ENCODE assay signal across 1 cellular context in the genomic region with DNA sequence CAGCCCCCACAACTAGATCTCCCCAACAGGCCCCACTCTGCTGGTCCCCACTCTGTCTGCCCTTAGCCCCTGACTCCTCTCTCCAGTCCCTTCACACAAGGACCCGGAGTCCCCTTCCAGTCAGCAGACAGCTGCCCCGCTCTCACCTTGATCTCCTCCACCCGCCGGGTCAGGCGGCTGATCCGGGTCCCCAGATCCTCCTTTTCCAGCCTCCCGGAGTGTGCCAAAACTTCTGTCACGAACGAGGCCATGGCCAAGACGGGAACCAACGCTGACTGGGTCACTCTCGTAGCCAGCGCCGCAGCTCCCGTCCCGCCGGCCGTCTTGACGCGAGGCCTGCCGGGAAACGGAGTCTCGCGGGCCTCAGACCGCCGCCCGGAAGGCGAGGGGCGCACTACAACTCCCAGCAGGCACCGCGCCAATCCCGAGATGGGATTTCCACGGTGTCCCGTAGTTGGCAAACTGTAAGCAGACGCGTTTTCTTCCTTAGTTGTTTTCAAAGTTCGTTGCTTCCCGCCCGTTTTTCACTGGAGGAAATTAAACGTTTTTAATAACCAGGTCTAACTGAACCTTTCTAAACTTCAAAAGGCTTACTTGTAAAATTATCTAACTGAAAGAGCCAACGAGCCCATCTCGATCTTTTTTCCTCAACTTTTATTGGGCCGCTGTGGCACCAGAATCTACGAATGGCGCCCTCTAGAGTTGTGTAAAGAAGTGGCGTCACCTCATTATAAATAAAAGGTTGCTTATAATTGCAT.
TF ChIP-seq lines count a peak whose summit lies in the region.

A gene with protein sequence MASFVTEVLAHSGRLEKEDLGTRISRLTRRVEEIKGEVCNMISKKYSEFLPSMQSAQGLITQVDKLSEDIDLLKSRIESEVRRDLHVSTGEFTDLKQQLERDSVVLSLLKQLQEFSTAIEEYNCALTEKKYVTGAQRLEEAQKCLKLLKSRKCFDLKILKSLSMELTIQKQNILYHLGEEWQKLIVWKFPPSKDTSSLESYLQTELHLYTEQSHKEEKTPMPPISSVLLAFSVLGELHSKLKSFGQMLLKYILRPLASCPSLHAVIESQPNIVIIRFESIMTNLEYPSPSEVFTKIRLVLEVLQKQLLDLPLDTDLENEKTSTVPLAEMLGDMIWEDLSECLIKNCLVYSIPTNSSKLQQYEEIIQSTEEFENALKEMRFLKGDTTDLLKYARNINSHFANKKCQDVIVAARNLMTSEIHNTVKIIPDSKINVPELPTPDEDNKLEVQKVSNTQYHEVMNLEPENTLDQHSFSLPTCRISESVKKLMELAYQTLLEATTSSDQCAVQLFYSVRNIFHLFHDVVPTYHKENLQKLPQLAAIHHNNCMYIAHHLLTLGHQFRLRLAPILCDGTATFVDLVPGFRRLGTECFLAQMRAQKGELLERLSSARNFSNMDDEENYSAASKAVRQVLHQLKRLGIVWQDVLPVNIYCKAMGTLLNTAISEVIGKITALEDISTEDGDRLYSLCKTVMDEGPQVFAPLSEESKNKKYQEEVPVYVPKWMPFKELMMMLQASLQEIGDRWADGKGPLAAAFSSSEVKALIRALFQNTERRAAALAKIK (minus strand): TSS at position 277 of the 758 bp plus-strand sequence. CDS start 26 bp downstream, at position 251.

TF ChIP-seq in K562, 482 proteins besides CTCF, POLR2A, EP300 and RAD21 (continued from another document and continues in another):
- TF ChIP-seq, protein P1, sequence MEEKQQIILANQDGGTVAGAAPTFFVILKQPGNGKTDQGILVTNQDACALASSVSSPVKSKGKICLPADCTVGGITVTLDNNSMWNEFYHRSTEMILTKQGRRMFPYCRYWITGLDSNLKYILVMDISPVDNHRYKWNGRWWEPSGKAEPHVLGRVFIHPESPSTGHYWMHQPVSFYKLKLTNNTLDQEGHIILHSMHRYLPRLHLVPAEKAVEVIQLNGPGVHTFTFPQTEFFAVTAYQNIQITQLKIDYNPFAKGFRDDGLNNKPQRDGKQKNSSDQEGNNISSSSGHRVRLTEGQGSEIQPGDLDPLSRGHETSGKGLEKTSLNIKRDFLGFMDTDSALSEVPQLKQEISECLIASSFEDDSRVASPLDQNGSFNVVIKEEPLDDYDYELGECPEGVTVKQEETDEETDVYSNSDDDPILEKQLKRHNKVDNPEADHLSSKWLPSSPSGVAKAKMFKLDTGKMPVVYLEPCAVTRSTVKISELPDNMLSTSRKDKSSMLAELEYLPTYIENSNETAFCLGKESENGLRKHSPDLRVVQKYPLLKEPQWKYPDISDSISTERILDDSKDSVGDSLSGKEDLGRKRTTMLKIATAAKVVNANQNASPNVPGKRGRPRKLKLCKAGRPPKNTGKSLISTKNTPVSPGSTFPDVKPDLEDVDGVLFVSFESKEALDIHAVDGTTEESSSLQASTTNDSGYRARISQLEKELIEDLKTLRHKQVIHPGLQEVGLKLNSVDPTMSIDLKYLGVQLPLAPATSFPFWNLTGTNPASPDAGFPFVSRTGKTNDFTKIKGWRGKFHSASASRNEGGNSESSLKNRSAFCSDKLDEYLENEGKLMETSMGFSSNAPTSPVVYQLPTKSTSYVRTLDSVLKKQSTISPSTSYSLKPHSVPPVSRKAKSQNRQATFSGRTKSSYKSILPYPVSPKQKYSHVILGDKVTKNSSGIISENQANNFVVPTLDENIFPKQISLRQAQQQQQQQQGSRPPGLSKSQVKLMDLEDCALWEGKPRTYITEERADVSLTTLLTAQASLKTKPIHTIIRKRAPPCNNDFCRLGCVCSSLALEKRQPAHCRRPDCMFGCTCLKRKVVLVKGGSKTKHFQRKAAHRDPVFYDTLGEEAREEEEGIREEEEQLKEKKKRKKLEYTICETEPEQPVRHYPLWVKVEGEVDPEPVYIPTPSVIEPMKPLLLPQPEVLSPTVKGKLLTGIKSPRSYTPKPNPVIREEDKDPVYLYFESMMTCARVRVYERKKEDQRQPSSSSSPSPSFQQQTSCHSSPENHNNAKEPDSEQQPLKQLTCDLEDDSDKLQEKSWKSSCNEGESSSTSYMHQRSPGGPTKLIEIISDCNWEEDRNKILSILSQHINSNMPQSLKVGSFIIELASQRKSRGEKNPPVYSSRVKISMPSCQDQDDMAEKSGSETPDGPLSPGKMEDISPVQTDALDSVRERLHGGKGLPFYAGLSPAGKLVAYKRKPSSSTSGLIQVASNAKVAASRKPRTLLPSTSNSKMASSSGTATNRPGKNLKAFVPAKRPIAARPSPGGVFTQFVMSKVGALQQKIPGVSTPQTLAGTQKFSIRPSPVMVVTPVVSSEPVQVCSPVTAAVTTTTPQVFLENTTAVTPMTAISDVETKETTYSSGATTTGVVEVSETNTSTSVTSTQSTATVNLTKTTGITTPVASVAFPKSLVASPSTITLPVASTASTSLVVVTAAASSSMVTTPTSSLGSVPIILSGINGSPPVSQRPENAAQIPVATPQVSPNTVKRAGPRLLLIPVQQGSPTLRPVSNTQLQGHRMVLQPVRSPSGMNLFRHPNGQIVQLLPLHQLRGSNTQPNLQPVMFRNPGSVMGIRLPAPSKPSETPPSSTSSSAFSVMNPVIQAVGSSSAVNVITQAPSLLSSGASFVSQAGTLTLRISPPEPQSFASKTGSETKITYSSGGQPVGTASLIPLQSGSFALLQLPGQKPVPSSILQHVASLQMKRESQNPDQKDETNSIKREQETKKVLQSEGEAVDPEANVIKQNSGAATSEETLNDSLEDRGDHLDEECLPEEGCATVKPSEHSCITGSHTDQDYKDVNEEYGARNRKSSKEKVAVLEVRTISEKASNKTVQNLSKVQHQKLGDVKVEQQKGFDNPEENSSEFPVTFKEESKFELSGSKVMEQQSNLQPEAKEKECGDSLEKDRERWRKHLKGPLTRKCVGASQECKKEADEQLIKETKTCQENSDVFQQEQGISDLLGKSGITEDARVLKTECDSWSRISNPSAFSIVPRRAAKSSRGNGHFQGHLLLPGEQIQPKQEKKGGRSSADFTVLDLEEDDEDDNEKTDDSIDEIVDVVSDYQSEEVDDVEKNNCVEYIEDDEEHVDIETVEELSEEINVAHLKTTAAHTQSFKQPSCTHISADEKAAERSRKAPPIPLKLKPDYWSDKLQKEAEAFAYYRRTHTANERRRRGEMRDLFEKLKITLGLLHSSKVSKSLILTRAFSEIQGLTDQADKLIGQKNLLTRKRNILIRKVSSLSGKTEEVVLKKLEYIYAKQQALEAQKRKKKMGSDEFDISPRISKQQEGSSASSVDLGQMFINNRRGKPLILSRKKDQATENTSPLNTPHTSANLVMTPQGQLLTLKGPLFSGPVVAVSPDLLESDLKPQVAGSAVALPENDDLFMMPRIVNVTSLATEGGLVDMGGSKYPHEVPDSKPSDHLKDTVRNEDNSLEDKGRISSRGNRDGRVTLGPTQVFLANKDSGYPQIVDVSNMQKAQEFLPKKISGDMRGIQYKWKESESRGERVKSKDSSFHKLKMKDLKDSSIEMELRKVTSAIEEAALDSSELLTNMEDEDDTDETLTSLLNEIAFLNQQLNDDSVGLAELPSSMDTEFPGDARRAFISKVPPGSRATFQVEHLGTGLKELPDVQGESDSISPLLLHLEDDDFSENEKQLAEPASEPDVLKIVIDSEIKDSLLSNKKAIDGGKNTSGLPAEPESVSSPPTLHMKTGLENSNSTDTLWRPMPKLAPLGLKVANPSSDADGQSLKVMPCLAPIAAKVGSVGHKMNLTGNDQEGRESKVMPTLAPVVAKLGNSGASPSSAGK (IDR thresholded peaks at IDR 0.05): no peak
- no peak for TF ChIP-seq KAT2B (IDR thresholded peaks at IDR 0.05; ENCODE audit: low read depth, low read length)
- TF ChIP-seq SMAD4 (CRISPR knock-in tag; conservative IDR thresholded peaks at IDR 0.05): peak; percentile 53
- no peak for TF ChIP-seq TSC22D4 (tag; IDR thresholded peaks at IDR 0.05)
- TF ChIP-seq ZNF133 (CRISPR knock-in tag; IDR thresholded peaks at IDR 0.05): no peak
- peak; percentile 38; the same call in 1 of the 2 replicates for TF ChIP-seq TOE1 (IDR thresholded peaks at IDR 0.05; ENCODE audit: borderline replicate concordance)
- TF ChIP-seq TOE1 (CRISPR knock-in tag; IDR thresholded peaks at IDR 0.05; ENCODE audit: borderline replicate concordance, low read depth): no peak
- TF ChIP-seq, protein P2, sequence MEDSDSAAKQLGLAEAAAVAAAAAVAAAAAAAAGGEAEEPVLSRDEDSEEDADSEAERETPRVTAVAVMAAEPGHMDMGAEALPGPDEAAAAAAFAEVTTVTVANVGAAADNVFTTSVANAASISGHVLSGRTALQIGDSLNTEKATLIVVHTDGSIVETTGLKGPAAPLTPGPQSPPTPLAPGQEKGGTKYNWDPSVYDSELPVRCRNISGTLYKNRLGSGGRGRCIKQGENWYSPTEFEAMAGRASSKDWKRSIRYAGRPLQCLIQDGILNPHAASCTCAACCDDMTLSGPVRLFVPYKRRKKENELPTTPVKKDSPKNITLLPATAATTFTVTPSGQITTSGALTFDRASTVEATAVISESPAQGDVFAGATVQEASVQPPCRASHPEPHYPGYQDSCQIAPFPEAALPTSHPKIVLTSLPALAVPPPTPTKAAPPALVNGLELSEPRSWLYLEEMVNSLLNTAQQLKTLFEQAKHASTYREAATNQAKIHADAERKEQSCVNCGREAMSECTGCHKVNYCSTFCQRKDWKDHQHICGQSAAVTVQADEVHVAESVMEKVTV (CRISPR knock-in tag; IDR thresholded peaks at IDR 0.05): peak; percentile 13; the same call in 1 of the 2 replicates
- TF ChIP-seq SIX5 (IDR thresholded peaks at IDR 0.05; ENCODE audit: borderline replicate concordance in 1 of 2, insufficient read depth in 1 of 2, low read depth in 1 of 2, low read length in 2 of 2): peak; percentile 87 to 89
- peak; percentile 52; the same call in 1 of the 2 replicates for TF ChIP-seq FOXM1 (IDR thresholded peaks at IDR 0.05; ENCODE audit: low read depth)
- 0 out of 2 replicates have a peak, but pooled peaks have one; percentile 65 for TF ChIP-seq FOXM1 (CRISPR knock-in tag; IDR thresholded peaks at IDR 0.05; ENCODE audit: low read depth)
- peak; percentile 97 for TF ChIP-seq HCFC1 (IDR thresholded peaks at IDR 0.05; ENCODE audit: low read depth, low read length)
- TF ChIP-seq TEAD2 (tag; IDR thresholded peaks at IDR 0.05): no peak
- TF ChIP-seq FUS (optimal IDR thresholded peaks at IDR 0.05; ENCODE audit: low read depth, low read length): no peak
- TF ChIP-seq CBX3 (IDR thresholded peaks at IDR 0.05; ENCODE audit: borderline replicate concordance in 1 of 2, low read length in 2 of 2): peak in 1 of 2 experiments; percentile 41; a peak in 2 of 3 replicates
- no peak; the same call in 1 of the 2 replicates for TF ChIP-seq CEBPG (CRISPR knock-in tag; IDR thresholded peaks at IDR 0.05)
- no peak; a peak in 2 of 4 replicates for TF ChIP-seq CEBPG (tag; conservative IDR thresholded peaks at IDR 0.05 in 1 of 2, IDR thresholded peaks at IDR 0.05 in 1 of 2)
- peak; percentile 87 for TF ChIP-seq PHF8 (IDR thresholded peaks at IDR 0.05; ENCODE audit: borderline replicate concordance, low read length)
- no peak for TF ChIP-seq HNRNPL (IDR thresholded peaks at IDR 0.05; ENCODE audit: low read depth, low read length)
- TF ChIP-seq C11orf30 (IDR thresholded peaks at IDR 0.05; ENCODE audit: low read depth): peak; percentile 65
- peak; percentile 60 for TF ChIP-seq BRD9 (IDR thresholded peaks at IDR 0.05; ENCODE audit: low read depth, partially characterized antibody)
- peak in 1 of 3 experiments; percentile 45 for TF ChIP-seq YY1 (IDR thresholded peaks at IDR 0.05; ENCODE audit: borderline replicate concordance in 1 of 3, control insufficient read depth in 1 of 3, extremely low read depth in 1 of 3, insufficient read depth in 3 of 3, insufficient read length in 1 of 3, insufficient replicate concordance in 2 of 3, low read depth in 1 of 3, low read length in 2 of 3)
- 0 out of 2 replicates have a peak, but pooled peaks have one; percentile 4 for TF ChIP-seq JUN (IDR thresholded peaks at IDR 0.05; ENCODE audit: borderline replicate concordance, low read depth, low read length)
- TF ChIP-seq JUN (CRISPR knock-in tag; IDR thresholded peaks at IDR 0.05; ENCODE audit: borderline replicate concordance): no peak
- TF ChIP-seq NCOR1 (IDR thresholded peaks at IDR 0.05): 0 out of 2 replicates have a peak, but pooled peaks have one; percentile 23
- TF ChIP-seq KDM5B (IDR thresholded peaks at IDR 0.05; ENCODE audit: insufficient replicate concordance, low read depth, low read length): peak; percentile 70
- 0 out of 2 replicates have a peak, but pooled peaks have one; percentile 15 for TF ChIP-seq TEAD4 (IDR thresholded peaks at IDR 0.05; ENCODE audit: low read length)
- no peak for TF ChIP-seq TEAD4 (CRISPR knock-in tag; IDR thresholded peaks at IDR 0.05; ENCODE audit: borderline replicate concordance)
- no peak for TF ChIP-seq ZSCAN29 (IDR thresholded peaks at IDR 0.05)
- TF ChIP-seq, protein P3, sequence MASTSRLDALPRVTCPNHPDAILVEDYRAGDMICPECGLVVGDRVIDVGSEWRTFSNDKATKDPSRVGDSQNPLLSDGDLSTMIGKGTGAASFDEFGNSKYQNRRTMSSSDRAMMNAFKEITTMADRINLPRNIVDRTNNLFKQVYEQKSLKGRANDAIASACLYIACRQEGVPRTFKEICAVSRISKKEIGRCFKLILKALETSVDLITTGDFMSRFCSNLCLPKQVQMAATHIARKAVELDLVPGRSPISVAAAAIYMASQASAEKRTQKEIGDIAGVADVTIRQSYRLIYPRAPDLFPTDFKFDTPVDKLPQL (IDR thresholded peaks at IDR 0.05; ENCODE audit: extremely low read depth, insufficient read length): no peak
- no peak for TF ChIP-seq NFYB (IDR thresholded peaks at IDR 0.05; ENCODE audit: extremely low read depth, insufficient read length)
- no peak for TF ChIP-seq BRF1 (IDR thresholded peaks at IDR 0.05; ENCODE audit: borderline replicate concordance, extremely low read depth, insufficient read length)
- TF ChIP-seq ZNF644 (tag; IDR thresholded peaks at IDR 0.05; ENCODE audit: low read depth): peak; percentile 61; the same call in 1 of the 2 replicates
- TF ChIP-seq MEF2A (IDR thresholded peaks at IDR 0.05; ENCODE audit: control insufficient read depth, low read depth, low read length): no peak
- TF ChIP-seq ZNF175 (CRISPR knock-in tag; IDR thresholded peaks at IDR 0.05; ENCODE audit: low read depth): 0 out of 2 replicates have a peak, but pooled peaks have one; percentile 36
- peak; percentile 47; the same call in 1 of the 2 replicates for TF ChIP-seq ETV5 (CRISPR knock-in tag; IDR thresholded peaks at IDR 0.05; ENCODE audit: low read depth)
- no peak for TF ChIP-seq ERF (CRISPR knock-in tag; IDR thresholded peaks at IDR 0.05)
- TF ChIP-seq ZNF316 (IDR thresholded peaks at IDR 0.05): 0 out of 2 replicates have a peak, but pooled peaks have one; percentile 11
- peak; percentile 56; the same call in 1 of the 2 replicates for TF ChIP-seq CREB1 (IDR thresholded peaks at IDR 0.05)
- peak; percentile 58 for TF ChIP-seq CREB1 (CRISPR knock-in tag; IDR thresholded peaks at IDR 0.05)
- TF ChIP-seq RHOXF2B (CRISPR knock-in tag; conservative IDR thresholded peaks at IDR 0.05): no peak
- no peak; the same call in none of the 2 replicates for TF ChIP-seq BCOR (IDR thresholded peaks at IDR 0.05)
- TF ChIP-seq RBFOX2 (IDR thresholded peaks at IDR 0.05; ENCODE audit: low read depth, low read length): peak; percentile 96
